Comparison of ENCODE assay signal across 1 cellular context in the genomic region with DNA sequence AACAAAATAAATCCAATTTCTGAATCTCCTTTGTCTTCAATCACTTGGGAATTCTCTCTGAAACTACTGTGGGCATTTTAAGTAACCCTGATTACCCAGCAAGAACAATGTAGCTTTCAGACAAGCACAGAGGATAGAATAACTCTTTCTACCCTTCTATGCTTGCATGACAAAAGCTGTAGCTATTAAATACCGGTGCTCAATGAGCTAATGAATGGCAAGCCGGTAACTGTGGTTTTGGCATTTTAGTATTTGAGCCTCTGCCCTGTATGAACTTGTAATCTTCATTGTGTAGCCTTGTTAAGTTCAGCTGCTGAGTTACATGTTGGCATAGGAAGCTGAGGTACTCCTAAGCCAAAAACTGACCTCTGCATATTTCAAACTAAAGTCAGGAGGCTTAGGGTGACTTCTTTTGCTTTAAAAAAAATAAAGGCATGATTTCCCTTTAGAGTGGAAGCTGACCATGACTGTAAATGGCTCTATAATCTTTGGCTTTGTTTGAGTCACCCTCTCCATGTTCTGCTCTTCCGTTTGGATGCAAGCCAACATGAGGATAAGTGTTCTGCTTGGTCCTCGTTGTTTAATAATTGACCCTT.
TF ChIP-seq lines count a peak whose summit lies in the region.

No MANE protein-coding gene starts in this region.

TF ChIP-seq in HepG2, 621 proteins besides CTCF, POLR2A, EP300 and RAD21 (continued from another document):
- TF ChIP-seq, protein P1, sequence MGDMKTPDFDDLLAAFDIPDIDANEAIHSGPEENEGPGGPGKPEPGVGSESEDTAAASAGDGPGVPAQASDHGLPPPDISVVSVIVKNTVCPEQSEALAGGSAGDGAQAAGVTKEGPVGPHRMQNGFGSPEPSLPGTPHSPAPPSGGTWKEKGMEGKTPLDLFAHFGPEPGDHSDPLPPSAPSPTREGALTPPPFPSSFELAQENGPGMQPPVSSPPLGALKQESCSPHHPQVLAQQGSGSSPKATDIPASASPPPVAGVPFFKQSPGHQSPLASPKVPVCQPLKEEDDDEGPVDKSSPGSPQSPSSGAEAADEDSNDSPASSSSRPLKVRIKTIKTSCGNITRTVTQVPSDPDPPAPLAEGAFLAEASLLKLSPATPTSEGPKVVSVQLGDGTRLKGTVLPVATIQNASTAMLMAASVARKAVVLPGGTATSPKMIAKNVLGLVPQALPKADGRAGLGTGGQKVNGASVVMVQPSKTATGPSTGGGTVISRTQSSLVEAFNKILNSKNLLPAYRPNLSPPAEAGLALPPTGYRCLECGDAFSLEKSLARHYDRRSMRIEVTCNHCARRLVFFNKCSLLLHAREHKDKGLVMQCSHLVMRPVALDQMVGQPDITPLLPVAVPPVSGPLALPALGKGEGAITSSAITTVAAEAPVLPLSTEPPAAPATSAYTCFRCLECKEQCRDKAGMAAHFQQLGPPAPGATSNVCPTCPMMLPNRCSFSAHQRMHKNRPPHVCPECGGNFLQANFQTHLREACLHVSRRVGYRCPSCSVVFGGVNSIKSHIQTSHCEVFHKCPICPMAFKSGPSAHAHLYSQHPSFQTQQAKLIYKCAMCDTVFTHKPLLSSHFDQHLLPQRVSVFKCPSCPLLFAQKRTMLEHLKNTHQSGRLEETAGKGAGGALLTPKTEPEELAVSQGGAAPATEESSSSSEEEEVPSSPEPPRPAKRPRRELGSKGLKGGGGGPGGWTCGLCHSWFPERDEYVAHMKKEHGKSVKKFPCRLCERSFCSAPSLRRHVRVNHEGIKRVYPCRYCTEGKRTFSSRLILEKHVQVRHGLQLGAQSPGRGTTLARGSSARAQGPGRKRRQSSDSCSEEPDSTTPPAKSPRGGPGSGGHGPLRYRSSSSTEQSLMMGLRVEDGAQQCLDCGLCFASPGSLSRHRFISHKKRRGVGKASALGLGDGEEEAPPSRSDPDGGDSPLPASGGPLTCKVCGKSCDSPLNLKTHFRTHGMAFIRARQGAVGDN (CRISPR knock-in tag; IDR thresholded peaks at IDR 0.05), result no peak
- TF ChIP-seq, protein P2, sequence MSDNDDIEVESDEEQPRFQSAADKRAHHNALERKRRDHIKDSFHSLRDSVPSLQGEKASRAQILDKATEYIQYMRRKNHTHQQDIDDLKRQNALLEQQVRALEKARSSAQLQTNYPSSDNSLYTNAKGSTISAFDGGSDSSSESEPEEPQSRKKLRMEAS (IDR thresholded peaks at IDR 0.05), result peak; percentile 62; the same call in 1 of the 2 replicates
- TF ChIP-seq ZFX (CRISPR knock-in tag; IDR thresholded peaks at IDR 0.05; ENCODE audit: low read depth), result no peak
- TF ChIP-seq GATAD2A (CRISPR knock-in tag; IDR thresholded peaks at IDR 0.05), result peak; percentile 77
- TF ChIP-seq TOE1 (CRISPR knock-in tag; IDR thresholded peaks at IDR 0.05), result no peak
- TF ChIP-seq, protein P3, sequence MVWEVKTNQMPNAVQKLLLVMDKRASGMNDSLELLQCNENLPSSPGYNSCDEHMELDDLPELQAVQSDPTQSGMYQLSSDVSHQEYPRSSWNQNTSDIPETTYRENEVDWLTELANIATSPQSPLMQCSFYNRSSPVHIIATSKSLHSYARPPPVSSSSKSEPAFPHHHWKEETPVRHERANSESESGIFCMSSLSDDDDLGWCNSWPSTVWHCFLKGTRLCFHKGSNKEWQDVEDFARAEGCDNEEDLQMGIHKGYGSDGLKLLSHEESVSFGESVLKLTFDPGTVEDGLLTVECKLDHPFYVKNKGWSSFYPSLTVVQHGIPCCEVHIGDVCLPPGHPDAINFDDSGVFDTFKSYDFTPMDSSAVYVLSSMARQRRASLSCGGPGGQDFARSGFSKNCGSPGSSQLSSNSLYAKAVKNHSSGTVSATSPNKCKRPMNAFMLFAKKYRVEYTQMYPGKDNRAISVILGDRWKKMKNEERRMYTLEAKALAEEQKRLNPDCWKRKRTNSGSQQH (CRISPR knock-in tag; IDR thresholded peaks at IDR 0.05; ENCODE audit: low read depth), result no peak
- TF ChIP-seq HHEX (CRISPR knock-in tag; IDR thresholded peaks at IDR 0.05), result no peak
- 0 out of 2 replicates have a peak, but pooled peaks have one; percentile 40 for TF ChIP-seq RCOR2 (CRISPR knock-in tag; IDR thresholded peaks at IDR 0.05)
- TF ChIP-seq ZNF644 (CRISPR knock-in tag; IDR thresholded peaks at IDR 0.05; ENCODE audit: low read depth), result peak; percentile 36; the same call in 1 of the 2 replicates
- no peak for TF ChIP-seq HMGA1 (CRISPR knock-in tag; conservative IDR thresholded peaks at IDR 0.05)
- TF ChIP-seq ZSCAN9 (CRISPR knock-in tag; IDR thresholded peaks at IDR 0.05; ENCODE audit: borderline replicate concordance), result 0 out of 2 replicates have a peak, but pooled peaks have one; percentile 56
- TF ChIP-seq SAP130 (CRISPR knock-in tag; IDR thresholded peaks at IDR 0.05; ENCODE audit: low read depth), result peak; percentile 45; the same call in 1 of the 2 replicates
- 0 out of 2 replicates have a peak, but pooled peaks have one; percentile 33 for TF ChIP-seq RARA (CRISPR knock-in tag; IDR thresholded peaks at IDR 0.05)
- TF ChIP-seq ZNF878 (CRISPR knock-in tag; IDR thresholded peaks at IDR 0.05), result peak; percentile 39; the same call in 1 of the 2 replicates
- TF ChIP-seq HDAC2 (CRISPR knock-in tag; IDR thresholded peaks at IDR 0.05), result peak; percentile 54; the same call in 1 of the 2 replicates
- TF ChIP-seq, protein P4, sequence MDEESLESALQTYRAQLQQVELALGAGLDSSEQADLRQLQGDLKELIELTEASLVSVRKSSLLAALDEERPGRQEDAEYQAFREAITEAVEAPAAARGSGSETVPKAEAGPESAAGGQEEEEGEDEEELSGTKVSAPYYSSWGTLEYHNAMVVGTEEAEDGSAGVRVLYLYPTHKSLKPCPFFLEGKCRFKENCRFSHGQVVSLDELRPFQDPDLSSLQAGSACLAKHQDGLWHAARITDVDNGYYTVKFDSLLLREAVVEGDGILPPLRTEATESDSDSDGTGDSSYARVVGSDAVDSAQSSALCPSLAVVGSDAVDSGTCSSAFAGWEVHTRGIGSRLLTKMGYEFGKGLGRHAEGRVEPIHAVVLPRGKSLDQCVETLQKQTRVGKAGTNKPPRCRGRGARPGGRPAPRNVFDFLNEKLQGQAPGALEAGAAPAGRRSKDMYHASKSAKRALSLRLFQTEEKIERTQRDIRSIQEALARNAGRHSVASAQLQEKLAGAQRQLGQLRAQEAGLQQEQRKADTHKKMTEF (CRISPR knock-in tag; IDR thresholded peaks at IDR 0.05), result 0 out of 2 replicates have a peak, but pooled peaks have one; percentile 29
- TF ChIP-seq ZNF333 (CRISPR knock-in tag; IDR thresholded peaks at IDR 0.05; ENCODE audit: borderline replicate concordance), result no peak
- no peak for TF ChIP-seq NR2F2 (IDR thresholded peaks at IDR 0.05; ENCODE audit: borderline replicate concordance, low read depth)
- TF ChIP-seq NFIC (IDR thresholded peaks at IDR 0.05; ENCODE audit: low read length), result peak; percentile 88
- no peak for TF ChIP-seq SOX13 (IDR thresholded peaks at IDR 0.05)
- peak in 1 of 2 experiments; percentile 41; a peak in 1 of 4 replicates for TF ChIP-seq SOX13 (CRISPR knock-in tag; conservative IDR thresholded peaks at IDR 0.05 in 1 of 2, IDR thresholded peaks at IDR 0.05 in 1 of 2)
- 0 out of 2 replicates have a peak, but pooled peaks have one; percentile 13 for TF ChIP-seq ZNF331 (CRISPR knock-in tag; IDR thresholded peaks at IDR 0.05)
- no peak for TF ChIP-seq ZNF317 (CRISPR knock-in tag; IDR thresholded peaks at IDR 0.05)
- peak; percentile 15; the same call in 1 of the 2 replicates for TF ChIP-seq THAP11 (CRISPR knock-in tag; IDR thresholded peaks at IDR 0.05)
- no peak for TF ChIP-seq ZNF570 (CRISPR knock-in tag; IDR thresholded peaks at IDR 0.05; ENCODE audit: borderline replicate concordance)
- peak; percentile 26; the same call in 1 of the 2 replicates for TF ChIP-seq ZNF614 (CRISPR knock-in tag; IDR thresholded peaks at IDR 0.05; ENCODE audit: borderline replicate concordance)
- 0 out of 2 replicates have a peak, but pooled peaks have one; percentile 23 for TF ChIP-seq FOXJ3 (CRISPR knock-in tag; IDR thresholded peaks at IDR 0.05; ENCODE audit: borderline replicate concordance)
- peak; percentile 61; the same call in 1 of the 2 replicates for TF ChIP-seq SOX5 (CRISPR knock-in tag; IDR thresholded peaks at IDR 0.05; ENCODE audit: borderline replicate concordance)
- no peak for TF ChIP-seq CREB1 (IDR thresholded peaks at IDR 0.05)
- 0 out of 2 replicates have a peak, but pooled peaks have one; percentile 25 for TF ChIP-seq CREB1 (CRISPR knock-in tag; IDR thresholded peaks at IDR 0.05)
